8 cellular contexts compared by ENCODE assay signal in genomic region chr7:151245360-151246160, GRCh38. TPM values are rescaled to one million over a fixed set of nuclear protein-coding genes. Genes with fewer than 3 reads are reported as not detected.
A peak's percentile ranks its signal among the peaks of the same experiment; 100 is the strongest.
DNase-seq lines count a peak whose midpoint lies in the region; ATAC-seq and TF ChIP-seq lines count a peak whose summit lies in the region.

No MANE protein-coding gene starts in this region.

- H3K27ac ChIP-seq in ACC112 (ENCODE audit: low read depth, low read length) (no peak overlapping the region), OCI-LY7 (ENCODE audit: low read depth, low read length, poor library complexity, severe bottlenecking) (no peak overlapping the region), heart left ventricle (peak overlapping the region in 9 of 12 donors; percentile 86 to 100 (median 98)), gastrocnemius medialis (peak overlapping the region; percentile 92 to 100 (median 98))

- CTCF ChIA-PET in OCI-LY7 (lab: Charles Lee; ENCODE audit: unreplicated experiment) = interaction anchor here (0.6 kb wide), 1 partner anchor 9 kb away, joined by 6 read pairs; no protein-coding TSS in a partner anchor

- peak; percentile 46 for ATAC-seq in GM18909 (IDR thresholded peaks at IDR 0.05; ENCODE audit: poor library complexity, unreplicated experiment)
- peak in 2 of 4 donors; percentile 2 to 6 for ATAC-seq in heart left ventricle
- ATAC-seq in gastrocnemius medialis = no peak
- ATAC-seq in HG02571 (IDR thresholded peaks at IDR 0.05; ENCODE audit: unreplicated experiment) = no peak

- no peaks in the 10 kb centered on the region for H3K36me3 ChIP-seq in ACC112 (ENCODE audit: insufficient read depth, low read length)
- H3K36me3 ChIP-seq in OCI-LY7 (ENCODE audit: insufficient read depth, low read length) = no peaks in the 10 kb centered on the region
- peaks cover 0 to 19% (median 16%) of the 10 kb centered on the region in 9 donors for H3K36me3 ChIP-seq in heart left ventricle
- peaks cover 0 to 23% of the 10 kb centered on the region in 2 donors for H3K36me3 ChIP-seq in gastrocnemius medialis

- intact Hi-C loops in OCI-LY7 (cut with micrococcal nuclease; ENCODE audit: unreplicated experiment) (loop anchor here (2.0 kb wide), 1 partner anchor 57 kb away; no protein-coding TSS in a partner anchor), heart left ventricle (cut with DNase I) (loop anchor here in 9 of 10 donors (1.0 to 10.0 kb wide), 6 partner anchors 57 to 123 kb away; no protein-coding TSS in a partner anchor), gastrocnemius medialis (cut with DNase I; ENCODE audit: low total_unique reads) (loop anchor here (2.0 to 10.0 kb wide), 9 partner anchors 19 to 881 kb away; partner anchors contain the start of genes ABCB8, ABCF2, FASTK and REPIN1)

- peaks cover 6% of the 10 kb centered on the region; the same call in 1 of the 2 replicates for H4K20me1 ChIP-seq in OCI-LY7 (ENCODE audit: insufficient read depth, low read length)

- peaks cover 40% of the 10 kb centered on the region for H3K4me1 ChIP-seq in ACC112 (ENCODE audit: control insufficient read depth, insufficient read depth, low read length, unreplicated experiment)
- peaks cover 51% of the 10 kb centered on the region for H3K4me1 ChIP-seq in OCI-LY7 (ENCODE audit: insufficient read depth, low read length, poor library complexity, severe bottlenecking)
- peaks cover 4 to 78% (median 55%) of the 10 kb centered on the region in 12 donors for H3K4me1 ChIP-seq in heart left ventricle
- peaks cover 60 to 61% of the 10 kb centered on the region in 2 donors for H3K4me1 ChIP-seq in gastrocnemius medialis

- no peaks in the 10 kb centered on the region for H3K9me3 ChIP-seq in OCI-LY7 (ENCODE audit: low read length)
- H3K9me3 ChIP-seq in heart left ventricle = no peaks in the 10 kb centered on the region
- no peaks in the 10 kb centered on the region for H3K9me3 ChIP-seq in gastrocnemius medialis

- no TSS peak for BruUV-seq in OCI-LY7 (replicated peaks; lab: Mats Ljungman, UMichigan)

- H3K27me3 ChIP-seq in ACC112 (ENCODE audit: insufficient read depth, low read length) = no peaks in the 10 kb centered on the region
- peaks cover 0 to 39% (median 7%) of the 10 kb centered on the region in 9 donors for H3K27me3 ChIP-seq in heart left ventricle
- H3K27me3 ChIP-seq in gastrocnemius medialis = no peaks in the 10 kb centered on the region

- H3K4me2 ChIP-seq in OCI-LY7 (ENCODE audit: low read length) = peak overlapping the region; percentile 74

- TF ChIP-seq POLR2A in heart left ventricle (IDR thresholded peaks at IDR 0.05) (no peak), gastrocnemius medialis (IDR thresholded peaks at IDR 0.05) (no peak)

- peak overlapping the region; percentile 82 for H3K4me3 ChIP-seq in ACC112 (ENCODE audit: low read depth, low read length)
- H3K4me3 ChIP-seq in OCI-LY7 (ENCODE audit: low read depth, low read length, poor library complexity, severe bottlenecking) = peak overlapping the region; percentile 60
- peak overlapping the region in 10 of 12 donors; percentile 27 to 80 (median 44) for H3K4me3 ChIP-seq in heart left ventricle
- H3K4me3 ChIP-seq in gastrocnemius medialis = peak overlapping the region; percentile 26 to 94 (median 64)

- TF ChIP-seq CTCF in OCI-LY7 (conservative IDR thresholded peaks at IDR 0.05; ENCODE audit: low read length) (peak; percentile 77), heart left ventricle (IDR thresholded peaks at IDR 0.05) (peak; percentile 49 to 74 (median 60)), gastrocnemius medialis (IDR thresholded peaks at IDR 0.05 in 4 of 5, conservative IDR thresholded peaks at IDR 0.05 in 1 of 5) (peak; percentile 28 to 75 (median 66))

- in situ Hi-C loops in gastrocnemius medialis (cut with MboI; ENCODE audit: low sequenced_read_pairs in 4 of 4) = no loop called here

- POLR2A ChIA-PET in OCI-LY7 (lab: Charles Lee) = interaction anchor here (0.6 to 0.9 kb wide), 2 partner anchors 25 to 263 kb away, joined by 3 to 7 read pairs; no protein-coding TSS in a partner anchor

- no peaks in the 10 kb centered on the region for H3K9me2 ChIP-seq in OCI-LY7 (ENCODE audit: insufficient read depth, low read length)

- H3K79me2 ChIP-seq in ACC112 (ENCODE audit: control insufficient read depth, insufficient read depth, low read length, unreplicated experiment) (peaks cover 12% of the 10 kb centered on the region), OCI-LY7 (ENCODE audit: insufficient read depth, low read depth, low read length) (no peaks in the 10 kb centered on the region)

- 0 to 15% (median 6%) methylated on average over 3 to 60 of the region's 60 CpGs for WGBS in heart left ventricle, 4 donors

- no peak overlapping the region for H2AFZ ChIP-seq in ACC112 (ENCODE audit: low read length, unreplicated experiment)
- H2AFZ ChIP-seq in OCI-LY7 (ENCODE audit: low read length) = peak overlapping the region; percentile 57

- peak; percentile 81 for DNase-seq in OCI-LY7 (ENCODE audit: low spot score)
- peak; percentile 50 for DNase-seq in activated gamma-delta T cell treated with anti-CD3 and anti-CD28 coated beads, Interleukin-2, amount 50 U/mL, for 16 hours (ENCODE audit: low read depth)
- peak in 2 of 5 donors; percentile 43 to 51 for DNase-seq in heart left ventricle
- peak in 1 of 2 donors; percentile 27 for DNase-seq in gastrocnemius medialis
- DNase-seq in DMS79 (lab: John Stamatoyannopoulos, UW) = no peak

RNA-seq across cellular contexts. Expression of gene SMARCD3, which starts 2.9 kb away (rescaled TPM):
- 1.5 and 2.5 TPM in 2 replicates for total RNA-seq in OCI-LY7 (2014; rRNA removed; shearing (Covaris generic))
- total RNA-seq in OCI-LY7 (2022) = 1.5 and 1.9 TPM in 2 replicates
- 100 to 1,000 TPM in 2 of 9 donors, 10 to 100 TPM in 7; 59.7 to 108 (median 92.2) TPM for total RNA-seq in heart left ventricle
- 100 to 1,000 TPM in 1 of 2 donors, 10 to 100 TPM in 1; 61.1 to 100 TPM for polyA plus RNA-seq in heart left ventricle
- total RNA-seq in gastrocnemius medialis = 100 to 1,000 TPM in 1 of 4 donors, 10 to 100 TPM in 3; 41.8 to 103 (median 75.4) TPM

RNA-seq across cellular contexts. Expression of gene CHPF2, which starts 13.3 kb away (rescaled TPM):
- total RNA-seq in OCI-LY7 (2014; rRNA removed; shearing (Covaris generic)) = 19.8 and 27.0 TPM in 2 replicates
- total RNA-seq in OCI-LY7 (2022) (29.8 and 34.2 TPM in 2 replicates), heart left ventricle (10 to 100 TPM; 16.6 to 31.9 (median 18.3) TPM), gastrocnemius medialis (10 to 100 TPM; 11.1 to 16.1 (median 14.1) TPM)
- polyA plus RNA-seq in heart left ventricle = 10 to 100 TPM; 11.4 to 26.4 TPM

RNA-seq across cellular contexts. Expression of gene ABCF2, which starts 18.6 kb away (rescaled TPM):
- 30.7 and 31.8 TPM in 2 replicates for total RNA-seq in OCI-LY7 (2014; rRNA removed; shearing (Covaris generic))
- total RNA-seq in OCI-LY7 (2022) (28.6 and 44.9 TPM in 2 replicates), heart left ventricle (10 to 100 TPM; 23.7 to 48.8 (median 33.0) TPM), gastrocnemius medialis (100 to 1,000 TPM in 1 of 4 donors, 10 to 100 TPM in 3; 73.3 to 119 (median 96.3) TPM)
- 10 to 100 TPM; 15.9 to 58.4 TPM for polyA plus RNA-seq in heart left ventricle

RNA-seq across cellular contexts. Expression of gene H2BK1, which starts 35.3 kb away (rescaled TPM):
- 1.3 TPM in 1 of 2 replicates, not detected in the other for total RNA-seq in OCI-LY7 (2014; rRNA removed; shearing (Covaris generic))
- total RNA-seq in OCI-LY7 (2022) = not detected in 2 replicates
- not detected for total RNA-seq in heart left ventricle
- polyA plus RNA-seq in heart left ventricle = not detected
- not detected for total RNA-seq in gastrocnemius medialis

RNA-seq across cellular contexts. Expression of gene ASB10, which starts 58.5 kb away (rescaled TPM):
- not detected in 2 replicates for total RNA-seq in OCI-LY7 (2014; rRNA removed; shearing (Covaris generic))
- total RNA-seq in OCI-LY7 (2022) (not detected in 2 replicates), heart left ventricle (10 to 100 TPM; 13.1 to 36.4 (median 25.5) TPM), gastrocnemius medialis (10 to 100 TPM; 17.1 to 24.8 (median 21.6) TPM)
- polyA plus RNA-seq in heart left ventricle = 10 to 100 TPM in 1 of 2 donors, 1 to 10 TPM in 1; 6.9 to 37.1 TPM

Comparison
In these comparisons a context has a peak if more than half of its experiments do, and no peak if none do; other contexts are left out.
1. H3K27ac ChIP-seq: peak in heart left ventricle (9 of 12) and gastrocnemius medialis (4 of 4); none in ACC112 (single experiment) and OCI-LY7 (single experiment).
2. RNA of gene SMARCD3, which starts 2.9 kb away (total RNA-seq): 59.7 to 108 TPM in heart left ventricle and 41.8 to 103 TPM in gastrocnemius medialis; 1.5 to 2.5 TPM in OCI-LY7; every median in the first group is over 10 times any median in the second.
3. Peak in every context shown above with its lines, with median percentiles within 50 percentile points of each other: H3K4me3 ChIP-seq and CTCF ChIP-seq.